13 cellular contexts compared by ENCODE assay signal in genomic region chr12:24595652-24596235, GRCh38.
A peak's percentile ranks its signal among the peaks of the same experiment; 100 is the strongest.
DNase-seq lines count a peak whose midpoint lies in the region; ATAC-seq and TF ChIP-seq lines count a peak whose summit lies in the region.
"Had no signal": no experiment of that assay in that cellular context is flagged by ENCODE, and none has a peak within 500 bp of the region (broad histone marks: within the 10 kb centered on the region; RNA-seq: fewer than 3 reads in every experiment).

No MANE protein-coding gene starts in this region.

- H3K27me3 ChIP-seq in mammary epithelial cell (ENCODE audit: insufficient read depth, low read length) (no peaks in the 10 kb centered on the region), Panc1 (ENCODE audit: control insufficient read depth, insufficient read depth, low read length) (no peaks in the 10 kb centered on the region)
- H3K27me3 ChIP-seq: BLaER1 treated with 17β-estradiol and CSF1 and Interleukin-3, amounts not matched to agents 10 nM and 100 nM; esophagus muscularis mucosa had no signal

- H3K4me3 ChIP-seq in mammary epithelial cell (replicated peaks in 1 of 3; ENCODE audit: insufficient read depth in 1 of 3, low read depth in 2 of 3, low read length in 3 of 3) (no peak overlapping the region), Panc1 (ENCODE audit: low read depth in 2 of 2, low read length in 2 of 2) (no peak overlapping the region), fibroblast of pulmonary artery (replicated peaks; ENCODE audit: low read depth, low read length) (no peak overlapping the region)
- H3K4me3 ChIP-seq: BLaER1 treated with 17β-estradiol and CSF1 and Interleukin-3, amounts not matched to agents 10 nM and 100 nM; esophagus muscularis mucosa had no signal

- H3K27me3 Mint-ChIP-seq in MCF 10A (ENCODE audit: insufficient read depth, unreplicated experiment) (peaks cover 22% of the 10 kb centered on the region), type B pancreatic cell (peaks cover 30% of the 10 kb centered on the region)

- in situ Hi-C loops in mammary epithelial cell (cut with MboI; ENCODE audit: low sequenced_read_pairs in 2 of 2) = no loop called here
- in situ Hi-C loops in Panc1 (cut with HindIII; ENCODE audit: low pct_unique_long_range_greater_than_20kb, low sequenced_read_pairs) = no loop called here

- H3K9me3 Mint-ChIP-seq in MCF 10A (ENCODE audit: unreplicated experiment) (no peaks in the 10 kb centered on the region), type B pancreatic cell (no peaks in the 10 kb centered on the region)
- H3K9me3 Mint-ChIP-seq: activated naive CD8-positive, alpha-beta T cell treated with anti-CD3 and anti-CD28 coated beads, Interleukin-2, amount 10 ng/mL, durations not matched to agents 7 days and 5 days had no signal

- H3K4me1 Mint-ChIP-seq in MCF 10A (ENCODE audit: insufficient read depth, unreplicated experiment) (peaks cover 1% of the 10 kb centered on the region), type B pancreatic cell (ENCODE audit: unreplicated experiment) (no peaks in the 10 kb centered on the region)
- H3K4me1 Mint-ChIP-seq: activated naive CD8-positive, alpha-beta T cell treated with anti-CD3 and anti-CD28 coated beads, Interleukin-2, amount 10 ng/mL, durations not matched to agents 7 days and 5 days had no signal

- H4K20me1 ChIP-seq in mammary epithelial cell (ENCODE audit: insufficient read depth, low read length) = no peaks in the 10 kb centered on the region
- H4K20me1 ChIP-seq: BLaER1 treated with 17β-estradiol and CSF1 and Interleukin-3, amounts not matched to agents 10 nM and 100 nM had no signal

- H3K27ac ChIP-seq in mammary epithelial cell (ENCODE audit: insufficient read depth, low read depth, low read length) = no peak overlapping the region
- H3K27ac ChIP-seq in Panc1 (ENCODE audit: low read length) = no peak overlapping the region
- H3K27ac ChIP-seq: BLaER1 treated with 17β-estradiol and CSF1 and Interleukin-3, amounts not matched to agents 10 nM and 100 nM; esophagus muscularis mucosa; WERI-Rb-1 had no signal

- no peak overlapping the region for H3K9ac ChIP-seq in mammary epithelial cell (ENCODE audit: insufficient read depth, low read length)
- H3K9ac ChIP-seq: BLaER1 treated with 17β-estradiol and CSF1 and Interleukin-3, amounts not matched to agents 10 nM and 100 nM had no signal

- intact Hi-C loops in mammary epithelial cell (cut with micrococcal nuclease) = loop anchor here (2.0 to 10.0 kb wide), 3 partner anchors 129 to 239 kb away; no protein-coding TSS in a partner anchor
- intact Hi-C loops in MCF 10A (cut with micrococcal nuclease) = loop anchor here (2.0 to 10.0 kb wide), 4 partner anchors 133 to 487 kb away; no protein-coding TSS in a partner anchor
- intact Hi-C loops in Panc1 (cut with micrococcal nuclease; ENCODE audit: unreplicated experiment) = no loop called here
- intact Hi-C loops in sciatic nerve (cut with DNase I) = no loop called here

- POLR2A ChIA-PET in MCF 10A (lab: Yijun Ruan, JAX) = no interaction called here
- POLR2A ChIA-PET in Panc1 (lab: Charles Lee) = no interaction called here

- no peak for ATAC-seq in Panc1
- ATAC-seq in sciatic nerve = no peak
- ATAC-seq: HCT116 had no signal

- BruUV-seq in mammary epithelial cell (replicated peaks; lab: Mats Ljungman, UMichigan) (no TSS peak), MCF 10A (replicated peaks; lab: Mats Ljungman, UMichigan) (no TSS peak), Panc1 (replicated peaks; lab: Mats Ljungman, UMichigan) (no TSS peak)

- H3K36me3 ChIP-seq in mammary epithelial cell (ENCODE audit: insufficient read depth, low read length) (no peaks in the 10 kb centered on the region), Panc1 (ENCODE audit: control insufficient read depth, insufficient read depth, low read length) (no peaks in the 10 kb centered on the region)
- H3K36me3 ChIP-seq: BLaER1 treated with 17β-estradiol and CSF1 and Interleukin-3, amounts not matched to agents 10 nM and 100 nM; esophagus muscularis mucosa; WERI-Rb-1 had no signal

- H3K36me3 Mint-ChIP-seq in MCF 10A (ENCODE audit: insufficient read depth, unreplicated experiment) (no peaks in the 10 kb centered on the region), type B pancreatic cell (peaks cover 6% of the 10 kb centered on the region)
- H3K36me3 Mint-ChIP-seq: activated naive CD8-positive, alpha-beta T cell treated with anti-CD3 and anti-CD28 coated beads, Interleukin-2, amount 10 ng/mL, durations not matched to agents 7 days and 5 days had no signal

- 72% methylated on average over 3 of the region's 3 CpGs for WGBS in mammary epithelial cell (ENCODE audit: low coverage, missing lambda C conversion rate)

- DNase-seq in mammary epithelial cell = no peak
- DNase-seq in MCF 10A (ENCODE audit: unreplicated experiment) = no peak
- no peak for DNase-seq in Panc1 (ENCODE audit: low read depth, low spot score)
- DNase-seq in fibroblast of pulmonary artery (ENCODE audit: low read depth) = peak; percentile 8
- no peak for DNase-seq in type B pancreatic cell (ENCODE audit: extremely low spot score, unreplicated experiment)
- DNase-seq in sciatic nerve (ENCODE audit: low spot score) = no peak
- DNase-seq in activated effector memory CD4-positive, alpha-beta T cell treated with anti-CD3 and anti-CD28 coated beads, Interleukin-2, amount 50 U/mL, for 16 hours = no peak
- DNase-seq in stimulated activated naive CD4-positive, alpha-beta T cell (lab: John Stamatoyannopoulos, UW) = no peak
- DNase-seq: activated naive CD8-positive, alpha-beta T cell treated with anti-CD3 and anti-CD28 coated beads, Interleukin-2, amount 10 ng/mL, durations not matched to agents 7 days and 5 days; WERI-Rb-1 had no signal

- H3K4me3 Mint-ChIP-seq in MCF 10A (ENCODE audit: unreplicated experiment) (no peak overlapping the region), type B pancreatic cell (no peak overlapping the region)
- H3K4me3 Mint-ChIP-seq: activated naive CD8-positive, alpha-beta T cell treated with anti-CD3 and anti-CD28 coated beads, Interleukin-2, amount 10 ng/mL, durations not matched to agents 7 days and 5 days had no signal

- CTCF ChIA-PET in mammary epithelial cell (lab: Charles Lee; ENCODE audit: low non-redundant PET) (no interaction called here), MCF 10A (lab: Yijun Ruan, JAX) (interaction anchor here (0.6 to 0.7 kb wide), 4 partner anchors 9 to 1666 kb away, joined by 3 to 4 read pairs (median 3); no protein-coding TSS in a partner anchor), Panc1 (lab: Charles Lee) (no interaction called here)

- dilution Hi-C loops in mammary epithelial cell (cut with HindIII; ENCODE audit: low sequenced_read_pairs) = no loop called here

- H3K9me3 ChIP-seq in mammary epithelial cell (replicated peaks; ENCODE audit: insufficient read depth, low read length) (no peaks in the 10 kb centered on the region), Panc1 (ENCODE audit: control insufficient read depth, insufficient read depth, low read depth, low read length) (no peaks in the 10 kb centered on the region)
- H3K9me3 ChIP-seq: BLaER1 treated with 17β-estradiol and CSF1 and Interleukin-3, amounts not matched to agents 10 nM and 100 nM; esophagus muscularis mucosa had no signal

- H3K79me2 ChIP-seq in mammary epithelial cell (ENCODE audit: insufficient read depth, low read length) = no peaks in the 10 kb centered on the region

- TF ChIP-seq CTCF in mammary epithelial cell (conservative IDR thresholded peaks at IDR 0.05 in 1 of 2, IDR thresholded peaks at IDR 0.05 in 1 of 2; ENCODE audit: extremely low read depth in 1 of 2, insufficient read depth in 1 of 2, low read depth in 1 of 2, low read length in 2 of 2) (peak; percentile 17 to 30), MCF 10A (IDR thresholded peaks at IDR 0.05; ENCODE audit: unreplicated experiment) (no peak), Panc1 (IDR thresholded peaks at IDR 0.05) (peak; percentile 63), fibroblast of pulmonary artery (IDR thresholded peaks at IDR 0.05; ENCODE audit: low read length, missing control alignments) (peak; percentile 41), type B pancreatic cell (conservative IDR thresholded peaks at IDR 0.05) (peak; percentile 74)

- H3K27ac Mint-ChIP-seq in MCF 10A (ENCODE audit: low read depth, unreplicated experiment) (no peak overlapping the region), type B pancreatic cell (no peak overlapping the region)
- H3K27ac Mint-ChIP-seq: activated naive CD8-positive, alpha-beta T cell treated with anti-CD3 and anti-CD28 coated beads, Interleukin-2, amount 10 ng/mL, durations not matched to agents 7 days and 5 days had no signal

- no peak overlapping the region for H3K4me2 ChIP-seq in mammary epithelial cell (ENCODE audit: insufficient read depth, low read depth, low read length)
- H3K4me2 ChIP-seq: BLaER1 treated with 17β-estradiol and CSF1 and Interleukin-3, amounts not matched to agents 10 nM and 100 nM had no signal

- H3K4me1 ChIP-seq in mammary epithelial cell (ENCODE audit: insufficient read depth, low read length) = peaks cover 5% of the 10 kb centered on the region
- H3K4me1 ChIP-seq in Panc1 (ENCODE audit: control insufficient read depth, insufficient read depth, low read length) = no peaks in the 10 kb centered on the region
- H3K4me1 ChIP-seq: esophagus muscularis mucosa had no signal

- no peak overlapping the region for H2AFZ ChIP-seq in mammary epithelial cell (ENCODE audit: low read depth, low read length)

Comparison
In these comparisons a context has a peak if more than half of its experiments do, and no peak if none do; other contexts are left out.
1. intact Hi-C loops: an anchor here in mammary epithelial cell (2.0 to 10.0 kb wide) and MCF 10A (2.0 to 10.0 kb wide); none called in Panc1 and sciatic nerve.